ENCODE assay signal across 21 cellular contexts in the genomic region with DNA sequence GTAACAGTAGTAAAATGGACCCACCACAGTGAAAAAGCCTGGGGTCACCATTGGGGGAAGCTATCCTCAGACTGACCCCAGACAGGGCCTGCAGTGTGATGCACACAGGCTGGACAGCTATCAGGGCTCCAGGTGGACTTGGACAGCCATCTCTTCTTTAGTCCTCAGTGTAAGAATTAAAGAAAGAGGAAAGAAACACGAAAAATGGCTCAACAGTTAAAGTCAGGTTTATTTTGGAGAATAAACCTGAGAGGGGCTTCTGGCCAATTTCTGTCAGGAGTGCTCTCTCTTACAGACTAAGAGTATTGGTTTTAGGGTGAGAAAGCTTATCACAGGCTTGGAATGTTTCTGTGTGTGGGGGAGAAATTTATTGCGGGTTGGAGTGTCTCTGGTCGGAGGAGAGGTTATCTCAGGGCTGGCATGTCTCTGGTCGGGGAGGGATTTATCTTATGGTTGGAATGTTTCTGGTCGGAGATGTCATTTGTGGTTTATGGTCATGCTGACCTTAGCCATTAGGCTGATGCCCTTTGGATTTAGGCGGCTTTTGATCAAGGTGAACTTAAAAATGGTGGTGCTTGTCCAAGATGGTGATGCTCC. TPM values are rescaled to one million over a fixed set of nuclear protein-coding genes. Genes with fewer than 3 reads are reported as not detected.
A peak's percentile ranks its signal among the peaks of the same experiment; 100 is the strongest.
DNase-seq lines count a peak whose midpoint lies in the region; ATAC-seq, FAIRE-seq and TF ChIP-seq lines count a peak whose summit lies in the region.
"Had no signal": no experiment of that assay in that cellular context is flagged by ENCODE, and none has a peak within 500 bp of the region (broad histone marks: within the 10 kb centered on the region; RNA-seq: fewer than 3 reads in every experiment).

No MANE protein-coding gene starts in this region.

- H3K9me1 ChIP-seq in K562 (ENCODE audit: control insufficient read depth, insufficient read depth, low read length): no peaks in the 10 kb centered on the region

- no peak for ATAC-seq in K562

- POLR2A ChIA-PET in Caco-2 (lab: Charles Lee): interaction anchor here (0.6 kb wide), 1 partner anchor 39 kb away, joined by 3 read pairs; no protein-coding TSS in a partner anchor
- POLR2A ChIA-PET in K562 (lab: Yijun Ruan, JAX): interaction anchor here (0.8 to 1.2 kb wide), 3 partner anchors 9 to 23 kb away, joined by 3 to 4 read pairs (median 3); no protein-coding TSS in a partner anchor

- TF ChIP-seq CTCF in Caco-2 (IDR thresholded peaks at IDR 0.05; ENCODE audit: insufficient read depth in 1 of 2, low read depth in 1 of 2, low read length in 1 of 2, severe bottlenecking in 1 of 2, unreplicated experiment in 1 of 2) (no peak), K562 (IDR thresholded peaks at IDR 0.05 in 2 of 3, conservative IDR thresholded peaks at IDR 0.05 in 1 of 3; ENCODE audit: insufficient read depth in 2 of 3, low read depth in 1 of 3, low read length in 3 of 3) (no peak)

- no peaks in the 10 kb centered on the region for H4K20me1 ChIP-seq in K562 (replicated peaks; ENCODE audit: control insufficient read depth, insufficient read depth, low read length)

- H3K4me2 ChIP-seq in K562 (ENCODE audit: insufficient read depth, low read length): no peak overlapping the region

- BruUV-seq in Caco-2 (replicated peaks; lab: Mats Ljungman, UMichigan) (no TSS peak), K562 (replicated peaks; lab: Mats Ljungman, UMichigan) (no TSS peak)

- 2% methylated on average over 6 of the region's 6 CpGs for WGBS in K562 (ENCODE audit: insufficient coverage, low coverage, missing lambda C conversion rate)

- H3K4me3 Mint-ChIP-seq in Caco-2 (ENCODE audit: unreplicated experiment): no peak overlapping the region
- H3K4me3 Mint-ChIP-seq: CD4-positive, CD25-positive, alpha-beta regulatory T cell; CD8-positive, alpha-beta memory T cell; HFFc6 had no signal

- H3K4me3 ChIP-seq in Caco-2 (ENCODE audit: low read depth, low read length) (no peak overlapping the region), K562 (no peak overlapping the region)
- H3K4me3 ChIP-seq: GM23248 had no signal

- no peak overlapping the region for H3K27ac ChIP-seq in K562 (ENCODE audit: extremely low read depth, low read depth, low read length)
- H3K27ac ChIP-seq: GM23248 had no signal

- no peaks in the 10 kb centered on the region for H3K79me2 ChIP-seq in K562 (ENCODE audit: control insufficient read depth, insufficient read depth, low read length)

- H3K36me3 Mint-ChIP-seq in Caco-2 (ENCODE audit: insufficient read depth, unreplicated experiment): peaks cover 5% of the 10 kb centered on the region
- H3K36me3 Mint-ChIP-seq: CD4-positive, CD25-positive, alpha-beta regulatory T cell; CD8-positive, alpha-beta memory T cell had no signal

- H3K27me3 ChIP-seq in Caco-2 (replicated peaks; ENCODE audit: control insufficient read depth, insufficient read depth, low read length) (no peaks in the 10 kb centered on the region), K562 (ENCODE audit: control insufficient read depth in 2 of 2, insufficient read depth in 2 of 2, low read length in 2 of 2) (peaks cover 0 to 4% of the 10 kb centered on the region in 2 experiments; a peak in 1 of 5 replicates)

- H3K36me3 ChIP-seq in Caco-2 (ENCODE audit: control insufficient read depth, insufficient read depth, low read length): no peaks in the 10 kb centered on the region
- no peaks in the 10 kb centered on the region for H3K36me3 ChIP-seq in K562 (ENCODE audit: control insufficient read depth, insufficient read depth, low read length)
- H3K36me3 ChIP-seq: BE2C had no signal

- TF ChIP-seq POLR2A in K562 (conservative IDR thresholded peaks at IDR 0.05): no peak

- CTCF ChIA-PET in Caco-2 (lab: Charles Lee) (no interaction called here), K562 (lab: Yijun Ruan, JAX; ENCODE audit: low intra/inter-chr PET ratio) (no interaction called here)

- in situ Hi-C loops in K562 (cut with MboI): no loop called here

- intact Hi-C loops in Caco-2 (cut with micrococcal nuclease; ENCODE audit: unreplicated experiment) (loop anchor here (2.0 kb wide), 1 partner anchor 15 kb away; no protein-coding TSS in a partner anchor), K562 (cut with micrococcal nuclease) (no loop called here)

- peaks cover 32% of the 10 kb centered on the region for H3K9me3 Mint-ChIP-seq in Caco-2 (ENCODE audit: unreplicated experiment)
- H3K9me3 Mint-ChIP-seq: CD4-positive, CD25-positive, alpha-beta regulatory T cell; CD8-positive, alpha-beta memory T cell had no signal

- no peak overlapping the region for H2AFZ ChIP-seq in K562 (ENCODE audit: low read depth, low read length)
- H2AFZ ChIP-seq: GM23248 had no signal

- peaks cover 44% of the 10 kb centered on the region for H3K9me3 ChIP-seq in Caco-2
- peaks cover 3% of the 10 kb centered on the region; the same call in 1 of the 2 replicates for H3K9me3 ChIP-seq in K562 (replicated peaks; ENCODE audit: control insufficient read depth, insufficient read depth, low read depth, low read length)
- H3K9me3 ChIP-seq: BE2C had no signal

- FAIRE-seq in K562 (lab: Jason Lieb, UNC): no peak
- FAIRE-seq: A204.1, D721Med, GM12892, GM18507, H54 had no signal

- no peak overlapping the region for H3K9ac ChIP-seq in K562 (ENCODE audit: insufficient read depth in 1 of 2, low read depth in 2 of 2, low read length in 2 of 2)
- H3K9ac ChIP-seq: GM23248 had no signal

- peaks cover 11% of the 10 kb centered on the region for H3K4me1 ChIP-seq in Caco-2
- no peaks in the 10 kb centered on the region for H3K4me1 ChIP-seq in K562 (replicated peaks in 1 of 2; ENCODE audit: control insufficient read depth in 2 of 2, insufficient read depth in 2 of 2, low read length in 2 of 2)
- H3K4me1 ChIP-seq: BE2C had no signal

- peak overlapping the region; percentile 3 for H3K27ac Mint-ChIP-seq in Caco-2 (ENCODE audit: unreplicated experiment)
- H3K27ac Mint-ChIP-seq: HFFc6 had no signal

- DNase-seq in Caco-2 (peak; percentile 40 to 69), NCI-H226 (peak; percentile 60), K562 (ENCODE audit: extremely low read depth in 1 of 4, low spot score in 3 of 4) (no peak), glomerular visceral epithelial cell (ENCODE audit: extremely low spot score) (no peak), cerebellar cortex (ENCODE audit: low spot score) (no peak)
- no peak for DNase-seq in activated T-cell treated with anti-CD3 and anti-CD28 coated beads, Interleukin-2, amount 50 U/mL, for 48 hours
- DNase-seq: ACHN; BE2C; C1 segment of cervical spinal cord; CD4-positive, CD25-positive, alpha-beta regulatory T cell; CD8-positive, alpha-beta memory T cell; COR-L47; GDM1; GM23248; HCEC 1CT; HFFc6 had no signal

- H3K27me3 Mint-ChIP-seq in Caco-2 (ENCODE audit: insufficient read depth, unreplicated experiment): no peaks in the 10 kb centered on the region

- TF ChIP-seq EP300 in K562 (IDR thresholded peaks at IDR 0.05; ENCODE audit: low read length): no peak

- no peak for TF ChIP-seq RAD21 in K562 (CRISPR knock-in tag; conservative IDR thresholded peaks at IDR 0.05 in 1 of 2, IDR thresholded peaks at IDR 0.05 in 1 of 2)

- H3K4me1 Mint-ChIP-seq in Caco-2 (ENCODE audit: low read depth, unreplicated experiment): peaks cover 17% of the 10 kb centered on the region
- H3K4me1 Mint-ChIP-seq: CD4-positive, CD25-positive, alpha-beta regulatory T cell; CD8-positive, alpha-beta memory T cell had no signal

TF ChIP-seq in K562, 482 proteins besides CTCF, POLR2A, EP300 and RAD21:
- TF ChIP-seq ARID2 (IDR thresholded peaks at IDR 0.05) (no peak), ZNF324 (CRISPR knock-in tag; IDR thresholded peaks at IDR 0.05) (no peak), MTA2 (IDR thresholded peaks at IDR 0.05; ENCODE audit: low read depth) (no peak), GABPB1 (CRISPR knock-in tag; IDR thresholded peaks at IDR 0.05) (no peak), CBFA2T3 (IDR thresholded peaks at IDR 0.05) (peak; percentile 43), HLTF (IDR thresholded peaks at IDR 0.05) (peak; percentile 94)
TF ChIP-seq in K562: peak in this region for 2.

RNA-seq across cellular contexts. Expression of gene B4GALNT2, which starts 10.8 kb away (rescaled TPM):
- total RNA-seq in Caco-2 (2022) (1.1 and 1.3 TPM in 2 replicates), K562 (2014; rRNA removed) (not detected in 2 replicates), K562 (2014; rRNA removed; fragmentation: Illumina TruSeq; extraction: Trizol) (not detected in 2 replicates), K562 (2015; rRNA removed; fragmentation: Illumina TruSeq; extraction: Trizol) (not detected in 2 replicates), K562 (2021) (0.04 TPM in 1 of 2 replicates, not detected in the other)
- 0.11 TPM in 1 of 2 replicates, not detected in the other for total RNA-seq in K562 (2011; cell fraction: chromatin; rRNA removed; ENCODE audit: low replicate concordance)
- not detected in 2 replicates for total RNA-seq in K562 (2011; cell fraction: nucleolus; rRNA removed)
- 0.07 and 0.08 TPM in 2 replicates for total RNA-seq in K562 (2011; cell fraction: nucleoplasm; rRNA removed)
- polyA plus RNA-seq in K562 (2011; rRNA removed) (not detected in 2 replicates), K562 (2014; fragmentation: Illumina TruSeq; extraction: Trizol) (not detected in 2 replicates), K562 (2014; fragmentation: Nextera tagmentation; extraction: Ambion mirVana) (not detected), K562 (2014; rRNA removed) (not detected in 2 replicates)
- polyA plus RNA-seq in K562 (2011; cell fraction: cytosol; rRNA removed): not detected in 2 replicates
- not detected in 2 replicates for polyA plus RNA-seq in K562 (2011; cell fraction: nucleus; rRNA removed)
- not detected in 2 replicates for polyA plus RNA-seq in K562 (2012)
- not detected in 2 replicates for polyA minus RNA-seq in K562 (2011; rRNA and poly(A)+ RNA removed)
- not detected in 2 replicates for polyA minus RNA-seq in K562 (2011; cell fraction: cytosol; rRNA and poly(A)+ RNA removed)
- polyA minus RNA-seq in K562 (2011; cell fraction: nucleus; rRNA and poly(A)+ RNA removed): not detected in 2 replicates
- total RNA-seq: CD4-positive, CD25-positive, alpha-beta regulatory T cell; CD8-positive, alpha-beta memory T cell; GM23248; HFFc6 had no signal
- polyA plus RNA-seq: CD4-positive, CD25-positive, alpha-beta regulatory T cell; CD8-positive, alpha-beta memory T cell; GM23248 had no signal

Comparison
In these comparisons a context has a peak if more than half of its experiments do, and no peak if none do; other contexts are left out.
1. DNase-seq: peak in Caco-2 (2 of 2) and NCI-H226 (single experiment); none in K562 (0 of 4), activated T-cell treated with anti-CD3 and anti-CD28 coated beads, Interleukin-2, amount 50 U/mL, for 48 hours (0 of 2), glomerular visceral epithelial cell (single experiment) and cerebellar cortex (single experiment).